In genomic region chr11:83801799-83802198, GRCh38 we compare ENCODE assay signal across 16 cellular contexts.
A peak's percentile ranks its signal among the peaks of the same experiment; 100 is the strongest.
DNase-seq lines count a peak whose midpoint lies in the region; ATAC-seq, FAIRE-seq and TF ChIP-seq lines count a peak whose summit lies in the region.
"Had no signal": no experiment of that assay in that cellular context is flagged by ENCODE, and none has a peak within 500 bp of the region (broad histone marks: within the 10 kb centered on the region; RNA-seq: fewer than 3 reads in every experiment).

No MANE protein-coding gene starts in this region.

- no peak overlapping the region for H3K4me2 ChIP-seq in Loucy (ENCODE audit: low read depth, low read length, poor library complexity, severe bottlenecking)
- H3K4me2 ChIP-seq in GM12878 (ENCODE audit: control insufficient read depth, insufficient read depth) = no peak overlapping the region

- no peaks in the 10 kb centered on the region for H3K79me2 ChIP-seq in Loucy (ENCODE audit: insufficient read depth, low read length)
- H3K79me2 ChIP-seq in GM12878 (ENCODE audit: control insufficient read depth, insufficient read depth, low read length) = no peaks in the 10 kb centered on the region

- RAD21 ChIA-PET in GM12878 (lab: Charles Lee; ENCODE audit: unreplicated experiment) = no interaction called here

- no peaks in the 10 kb centered on the region for H3K36me3 Mint-ChIP-seq in neural crest cell (ENCODE audit: low read depth)
- H3K36me3 Mint-ChIP-seq: activated CD8-positive, alpha-beta memory T cell treated with anti-CD3 and anti-CD28 coated beads, Interleukin-2, amount 10 ng/mL, durations not matched to agents 7 days and 5 days; memory B cell had no signal

- intact Hi-C loops in GM12878 (cut with micrococcal nuclease; ENCODE audit: unreplicated experiment) = no loop called here

- BruUV-seq in GM12878 (replicated peaks; lab: Mats Ljungman, UMichigan) = no TSS peak

- SMC1A ChIA-PET in GM12878 (lab: Charles Lee; ENCODE audit: uncharacterized antibody, unreplicated experiment) = no interaction called here

- no peaks in the 10 kb centered on the region for H3K4me1 Mint-ChIP-seq in neural crest cell
- H3K4me1 Mint-ChIP-seq: activated CD8-positive, alpha-beta memory T cell treated with anti-CD3 and anti-CD28 coated beads, Interleukin-2, amount 10 ng/mL, durations not matched to agents 7 days and 5 days; memory B cell had no signal

- no peak overlapping the region for H3K27ac ChIP-seq in GM12878 (ENCODE audit: control insufficient read depth, insufficient read depth)
- H3K27ac ChIP-seq: esophagus squamous epithelium, HL-60, ovary, SJSA1, testis had no signal

- H3K36me3 ChIP-seq in Loucy (ENCODE audit: insufficient read depth, low read length) (no peaks in the 10 kb centered on the region), GM12878 (ENCODE audit: control insufficient read depth in 2 of 2, insufficient read depth in 2 of 2, low read length in 1 of 2) (no peaks in the 10 kb centered on the region)
- H3K36me3 ChIP-seq: esophagus squamous epithelium, ovary, SJSA1 had no signal

- H3K9me3 ChIP-seq in Loucy (ENCODE audit: insufficient read depth, low read depth, low read length) = no peaks in the 10 kb centered on the region
- H3K9me3 ChIP-seq in GM12878 (replicated peaks; ENCODE audit: control insufficient read depth, insufficient read depth, low read length) = no peaks in the 10 kb centered on the region
- H3K9me3 ChIP-seq: esophagus squamous epithelium, ovary, SJSA1, testis had no signal

- no peak overlapping the region for H3K27ac Mint-ChIP-seq in neural crest cell (ENCODE audit: unreplicated experiment)
- H3K27ac Mint-ChIP-seq: activated CD8-positive, alpha-beta memory T cell treated with anti-CD3 and anti-CD28 coated beads, Interleukin-2, amount 10 ng/mL, durations not matched to agents 7 days and 5 days; memory B cell had no signal

- no peaks in the 10 kb centered on the region for H3F3A ChIP-seq in Loucy (ENCODE audit: low read depth)

- CTCF ChIA-PET in GM12878 (lab: Yijun Ruan, JAX) = interaction anchor here (0.9 kb wide), 1 partner anchor 14 kb away, joined by 5 read pairs; no protein-coding TSS in a partner anchor

- H3K9ac ChIP-seq in Loucy (ENCODE audit: low read depth, low read length, poor library complexity, severe bottlenecking) (no peak overlapping the region), GM12878 (ENCODE audit: control insufficient read depth, insufficient read depth, low read length) (no peak overlapping the region)

- DNase-seq in GM12878 (ENCODE audit: low read depth, low spot score) = no peak
- no peak for DNase-seq in neural crest cell (ENCODE audit: low read depth, low spot score)
- no peak for DNase-seq in NCI-H748 treated with DMSO at 0.1 percent for 48 hours (lab: John Stamatoyannopoulos, UW)
- no peak for DNase-seq in Kasumi-1 (lab: John Stamatoyannopoulos, UW)
- no peak for DNase-seq in MV-4-11 (lab: John Stamatoyannopoulos, UW)
- DNase-seq: activated CD8-positive, alpha-beta memory T cell treated with anti-CD3 and anti-CD28 coated beads, Interleukin-2, amount 10 ng/mL, durations not matched to agents 7 days and 5 days; activated naive CD4-positive, alpha-beta T cell treated with anti-CD3 and anti-CD28 coated beads, Interleukin-2, amount 50 U/mL, for 16 hours; esophagus squamous epithelium; NCI-H345; ovary; testis had no signal

- TF ChIP-seq POLR2A in GM12878 (IDR thresholded peaks at IDR 0.05; ENCODE audit: low read depth, low read length) = no peak

- no peaks in the 10 kb centered on the region for H3K27me3 ChIP-seq in Loucy (ENCODE audit: insufficient read depth, low read length, poor library complexity, severe bottlenecking)
- H3K27me3 ChIP-seq in GM12878 (replicated peaks in 1 of 2; ENCODE audit: control insufficient read depth in 2 of 2, insufficient read depth in 2 of 2, low read length in 1 of 2) = no peaks in the 10 kb centered on the region
- H3K27me3 ChIP-seq: esophagus squamous epithelium, ovary, SJSA1, testis had no signal

- no peak for FAIRE-seq in GM12878 (lab: Jason Lieb, UNC)

- H2AFZ ChIP-seq in Loucy (ENCODE audit: low read length) (no peak overlapping the region), GM12878 (ENCODE audit: control insufficient read depth, low read depth, low read length) (no peak overlapping the region)

- H3K4me1 ChIP-seq in Loucy (ENCODE audit: insufficient read depth, low read length, poor library complexity, severe bottlenecking) (no peaks in the 10 kb centered on the region), GM12878 (ENCODE audit: control insufficient read depth, insufficient read depth, low read length) (no peaks in the 10 kb centered on the region)
- H3K4me1 ChIP-seq: esophagus squamous epithelium, SJSA1, testis had no signal

- in situ Hi-C loops in GM12878 (cut with MboI) = no loop called here

- whole genome bisulfite sequencing in GM12878 (ENCODE audit: insufficient coverage, insufficient replicate concordance, low lambda C conversion rate, missing lambda C conversion rate) = 0% methylated on average over 1 of the region's 1 CpG

- H3K27me3 Mint-ChIP-seq in neural crest cell (ENCODE audit: low read depth) = peaks cover 4% of the 10 kb centered on the region

- ATAC-seq in GM12878 = no peak
- ATAC-seq: activated CD8-positive, alpha-beta memory T cell treated with anti-CD3 and anti-CD28 coated beads, Interleukin-2, amount 10 ng/mL, durations not matched to agents 7 days and 5 days had no signal

- H3K9me2 ChIP-seq in Loucy (replicated peaks; ENCODE audit: low read depth, low read length) = no peaks in the 10 kb centered on the region

- peak; percentile 28; the same call in 1 of the 3 replicates for TF ChIP-seq CTCF in GM12872 (IDR thresholded peaks at IDR 0.05; ENCODE audit: insufficient read depth, low read depth, low read length)
- TF ChIP-seq CTCF in Loucy (conservative IDR thresholded peaks at IDR 0.05; ENCODE audit: low read length) = peak; percentile 35
- TF ChIP-seq CTCF in GM12878 (IDR thresholded peaks at IDR 0.05 in 2 of 3, conservative IDR thresholded peaks at IDR 0.05 in 1 of 3; ENCODE audit: control insufficient read depth in 2 of 3, extremely low read depth in 1 of 3, insufficient read depth in 1 of 3, low read depth in 3 of 3, low read length in 3 of 3) = peak in 2 of 3 experiments; percentile 18 to 25; a peak in 3 of 6 replicates
- TF ChIP-seq CTCF in neural crest cell (conservative IDR thresholded peaks at IDR 0.05) = peak; percentile 30

- H3K4me3 ChIP-seq in Loucy (ENCODE audit: low read length, poor library complexity, severe bottlenecking) = no peak overlapping the region
- H3K4me3 ChIP-seq in GM12878 = no peak overlapping the region
- H3K4me3 ChIP-seq: esophagus squamous epithelium, ovary, SJSA1, testis had no signal

- POLR2A ChIA-PET in GM12878 (lab: Charles Lee) = no interaction called here

- no peak overlapping the region for H3K4me3 Mint-ChIP-seq in neural crest cell
- H3K4me3 Mint-ChIP-seq: activated CD8-positive, alpha-beta memory T cell treated with anti-CD3 and anti-CD28 coated beads, Interleukin-2, amount 10 ng/mL, durations not matched to agents 7 days and 5 days; memory B cell had no signal

- H4K20me1 ChIP-seq in Loucy (ENCODE audit: insufficient read depth, low read length, poor library complexity, severe bottlenecking) = no peaks in the 10 kb centered on the region
- no peaks in the 10 kb centered on the region for H4K20me1 ChIP-seq in GM12878 (ENCODE audit: control insufficient read depth, insufficient read depth)

- TF ChIP-seq EP300 in GM12878 (IDR thresholded peaks at IDR 0.05; ENCODE audit: borderline replicate concordance in 1 of 2, control insufficient read depth in 1 of 2, low read depth in 2 of 2, low read length in 2 of 2) = no peak

- no peaks in the 10 kb centered on the region for H3K9me3 Mint-ChIP-seq in neural crest cell
- H3K9me3 Mint-ChIP-seq: memory B cell had no signal

- no peak for TF ChIP-seq RAD21 in GM12878 (IDR thresholded peaks at IDR 0.05; ENCODE audit: insufficient read depth, low read depth, low read length)

TF ChIP-seq in GM12878, 131 proteins besides CTCF, POLR2A, EP300 and RAD21:
- TF ChIP-seq EGR1 (IDR thresholded peaks at IDR 0.05; ENCODE audit: borderline replicate concordance in 1 of 2, low read depth in 2 of 2, low read length in 2 of 2) = no peak
- no peak for TF ChIP-seq RELB (IDR thresholded peaks at IDR 0.05; ENCODE audit: low read depth)
- TF ChIP-seq MEF2A (IDR thresholded peaks at IDR 0.05; ENCODE audit: insufficient read depth, low read depth, low read length) = no peak
- TF ChIP-seq HDGF (IDR thresholded peaks at IDR 0.05) = no peak
- no peak for TF ChIP-seq RB1 (IDR thresholded peaks at IDR 0.05; ENCODE audit: borderline replicate concordance)
